8 cellular contexts compared by ENCODE assay signal in the genomic region with DNA sequence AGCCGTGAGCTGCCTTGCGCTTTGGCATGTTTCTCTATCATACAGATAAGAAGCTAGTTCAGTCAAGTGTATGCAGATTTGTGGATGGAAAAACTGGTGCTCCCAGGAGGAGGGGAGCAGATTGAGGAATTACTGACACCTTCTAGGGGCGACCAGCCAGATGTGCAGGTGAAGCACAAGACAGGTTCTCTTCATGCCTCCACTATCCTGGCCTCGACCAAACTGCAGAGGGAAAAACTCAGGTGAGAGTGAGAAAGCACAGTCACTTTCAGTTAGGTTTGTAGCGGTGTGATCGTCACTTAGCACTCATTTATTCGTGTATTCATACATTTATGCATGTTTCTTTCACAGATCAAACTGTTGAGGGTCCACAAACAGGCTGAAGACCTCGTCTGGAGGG. TPM values are rescaled to one million over a fixed set of nuclear protein-coding genes. Genes with fewer than 3 reads are reported as not detected.
DNase-seq lines count a peak whose midpoint lies in the region; ATAC-seq and TF ChIP-seq lines count a peak whose summit lies in the region.

No MANE protein-coding gene starts in this region.

- WGBS in psoas muscle, 3 donors, result 15 to 30% (median 25%) methylated on average over 8 of the region's 8 CpGs

- TF ChIP-seq CTCF in fibroblast of lung (conservative IDR thresholded peaks at IDR 0.05 in 1 of 2, IDR thresholded peaks at IDR 0.05 in 1 of 2; ENCODE audit: low read depth in 1 of 2, low read length in 2 of 2) (no peak), psoas muscle (IDR thresholded peaks at IDR 0.05) (no peak)

- peaks cover 17% of the 10 kb centered on the region for H3K4me1 ChIP-seq in SJSA1 (replicated peaks)
- peaks cover 5% of the 10 kb centered on the region for H3K4me1 ChIP-seq in fibroblast of lung (ENCODE audit: control insufficient read depth, extremely low read depth, insufficient read depth, low read length)
- H3K4me1 ChIP-seq in psoas muscle, result peaks cover 25% of the 10 kb centered on the region

- H3K4me2 ChIP-seq in fibroblast of lung (ENCODE audit: extremely low read depth, insufficient read depth, low read length), result peak overlapping the region; percentile 100

- H3K27me3 ChIP-seq in SJSA1 (replicated peaks) (no peaks in the 10 kb centered on the region), fibroblast of lung (ENCODE audit: control insufficient read depth, insufficient read depth, low read length) (no peaks in the 10 kb centered on the region), psoas muscle (ENCODE audit: insufficient read depth in 3 of 3, low read length in 2 of 3) (no peaks in the 10 kb centered on the region)

- ATAC-seq in psoas muscle, result no peak

- H4K20me1 ChIP-seq in fibroblast of lung (ENCODE audit: control insufficient read depth, extremely low read depth, insufficient read depth, low read length), result no peaks in the 10 kb centered on the region

- H3K9me3 ChIP-seq in SJSA1 (replicated peaks), result no peaks in the 10 kb centered on the region
- no peaks in the 10 kb centered on the region for H3K9me3 ChIP-seq in fibroblast of lung (ENCODE audit: control insufficient read depth, insufficient read depth, low read depth, low read length)
- H3K9me3 ChIP-seq in psoas muscle, result no peaks in the 10 kb centered on the region

- H3K4me3 ChIP-seq in GM08714 (ENCODE audit: low read length) (peak overlapping the region; percentile 84), SJSA1 (peak overlapping the region; percentile 69), fibroblast of lung (replicated peaks in 1 of 4; ENCODE audit: control extremely low read depth in 1 of 4, insufficient read depth in 1 of 4, low read depth in 3 of 4, low read length in 4 of 4) (peak overlapping the region; percentile 74 to 95 (median 88)), psoas muscle (peak overlapping the region; percentile 91)

- peak overlapping the region; percentile 69 for H2AFZ ChIP-seq in fibroblast of lung (ENCODE audit: low read length)

- DNase-seq in SJSA1 (ENCODE audit: low read depth in 1 of 2, low spot score in 2 of 2) (no peak), fibroblast of lung (ENCODE audit: low read depth in 2 of 2) (no peak), psoas muscle (peak in 1 of 2 donors; percentile 23), UCSD-AML1 (lab: John Stamatoyannopoulos, UW; ENCODE audit: unreplicated experiment) (no peak), CD1c-positive myeloid dendritic cell (ENCODE audit: extremely low spot score) (no peak), SW 1271 (lab: John Stamatoyannopoulos, UW) (no peak), NCI-H446 treated with DMSO at 0.1 percent for 48 hours (lab: John Stamatoyannopoulos, UW) (no peak)

- H3K36me3 ChIP-seq in SJSA1 (peaks cover 32% of the 10 kb centered on the region), fibroblast of lung (ENCODE audit: control insufficient read depth, insufficient read depth, low read length) (peaks cover 5% of the 10 kb centered on the region), psoas muscle (ENCODE audit: insufficient read depth in 1 of 2, low read depth in 1 of 2) (peaks cover 0 to 13% of the 10 kb centered on the region in 2 donors)

- H3K79me2 ChIP-seq in fibroblast of lung (ENCODE audit: control insufficient read depth, insufficient read depth, low read length), result peaks cover 38% of the 10 kb centered on the region

- intact Hi-C loops in psoas muscle (cut with DNase I), result loop anchor here in 1 of 2 donors (5.0 kb wide), 1 partner anchor 38 kb away; a partner anchor contains a TSS

- peak overlapping the region; percentile 74 for H3K9ac ChIP-seq in fibroblast of lung (ENCODE audit: insufficient read depth, low read length)

- H3K27ac ChIP-seq in SJSA1 (no peak overlapping the region), fibroblast of lung (ENCODE audit: insufficient read depth, low read length) (peak overlapping the region; percentile 76), psoas muscle (peak overlapping the region; percentile 94)

RNA-seq across cellular contexts. Expression of a gene that starts 0.6 kb away (rescaled TPM):
- total RNA-seq in SJSA1 (2014; rRNA removed; shearing (Covaris generic)), result 171 and 183 TPM in 2 replicates
- total RNA-seq in fibroblast of lung (66.8 and 88.2 TPM in 2 replicates), psoas muscle (10 to 100 TPM; 33.4 to 45.1 (median 38.7) TPM)
- polyA plus RNA-seq in fibroblast of lung (86.4 and 115 TPM in 2 replicates), psoas muscle (10 to 100 TPM; 35.5 to 66.7 (median 53.0) TPM)
- 119 and 150 TPM in 2 replicates for polyA plus RNA-seq in fibroblast of lung (2012)
- polyA minus RNA-seq in fibroblast of lung (ENCODE audit: low replicate concordance), result 264 and 307 TPM in 2 replicates

RNA-seq across cellular contexts. Expression of a gene that starts 21.5 kb away (rescaled TPM):
- 0.13 TPM in 1 of 2 replicates, not detected in the other for total RNA-seq in SJSA1 (2014; rRNA removed; shearing (Covaris generic))
- total RNA-seq in fibroblast of lung, result 0.26 and 0.33 TPM in 2 replicates
- polyA plus RNA-seq in fibroblast of lung, result not detected in 2 replicates
- polyA plus RNA-seq in fibroblast of lung (2012), result 0.18 TPM in 1 of 2 replicates, not detected in the other
- not detected in 2 replicates for polyA minus RNA-seq in fibroblast of lung (ENCODE audit: low replicate concordance)
- total RNA-seq in psoas muscle, result 100 to 1,000 TPM; 214 to 449 (median 298) TPM
- 1,000 to 10,000 TPM in 1 of 3 donors, 100 to 1,000 TPM in 2; 285 to 1,581 (median 569) TPM for polyA plus RNA-seq in psoas muscle

RNA-seq across cellular contexts. Expression of a gene that starts 38.4 kb away (rescaled TPM):
- total RNA-seq in SJSA1 (2014; rRNA removed; shearing (Covaris generic)), result 5.4 and 10.7 TPM in 2 replicates
- total RNA-seq in fibroblast of lung, result 11.0 and 12.7 TPM in 2 replicates
- 4.9 and 5.9 TPM in 2 replicates for polyA plus RNA-seq in fibroblast of lung
- 5.7 and 7.1 TPM in 2 replicates for polyA plus RNA-seq in fibroblast of lung (2012)
- polyA minus RNA-seq in fibroblast of lung (ENCODE audit: low replicate concordance), result 13.0 and 18.5 TPM in 2 replicates
- 10 to 100 TPM in 3 of 4 donors, 1 to 10 TPM in 1; 7.7 to 13.1 (median 10.4) TPM for total RNA-seq in psoas muscle
- 1 to 10 TPM; 7.1 to 9.6 (median 7.1) TPM for polyA plus RNA-seq in psoas muscle

RNA-seq across cellular contexts. Expression of a gene that starts 46.2 kb away (rescaled TPM):
- not detected in 2 replicates for total RNA-seq in SJSA1 (2014; rRNA removed; shearing (Covaris generic))
- total RNA-seq in fibroblast of lung, result under 0.01 TPM in 1 of 2 replicates, not detected in the other
- not detected in 2 replicates for polyA plus RNA-seq in fibroblast of lung
- 0.05 and 0.10 TPM in 2 replicates for polyA plus RNA-seq in fibroblast of lung (2012)
- not detected in 2 replicates for polyA minus RNA-seq in fibroblast of lung (ENCODE audit: low replicate concordance)
- total RNA-seq in psoas muscle, result not detected
- not detected for polyA plus RNA-seq in psoas muscle

Comparison
In these comparisons a context has a peak if more than half of its experiments do, and no peak if none do; other contexts are left out.
1. RNA of a gene that starts 21.5 kb away (total RNA-seq): 214 to 449 TPM in psoas muscle; 0.26 to 0.33 TPM in fibroblast of lung and 0.13 TPM in SJSA1; every median in the first group is over 100 times any median in the second.
2. Peak in every context shown above with its lines, with median percentiles within 50 percentile points of each other: H3K4me3 ChIP-seq.